Comparison of ENCODE assay signal across 11 cellular contexts in genomic region chr4:184991860-184992259, GRCh38. TPM values are rescaled to one million over a fixed set of nuclear protein-coding genes. Genes with fewer than 3 reads are reported as not detected.
"Had no signal": no experiment of that assay in that cellular context is flagged by ENCODE, and none has a peak within 500 bp of the region (broad histone marks: within the 10 kb centered on the region; RNA-seq: fewer than 3 reads in every experiment).

No MANE protein-coding gene starts in this region.

- H3K27ac ChIP-seq: GM23248 had no signal

- ATAC-seq: HCT116 had no signal

- DNase-seq: GM23248, GOT3, H7, HFFc6, KG1 had no signal

- H2AFZ ChIP-seq: GM23248 had no signal

- FAIRE-seq: HTR-8/SVneo had no signal

- H3K9me3 ChIP-seq: HAP-1 had no signal

- H3K36me3 ChIP-seq: HAP-1 had no signal

- H3K9ac ChIP-seq: GM23248 had no signal

- H3K4me3 ChIP-seq: GM23248, HAP-1 had no signal

- H3K4me1 ChIP-seq: HAP-1 had no signal

RNA-seq across cellular contexts. Expression of gene HELT, which starts 26.4 kb away (rescaled TPM):
- total RNA-seq: GM23248, H4, H7, HFFc6, HT-29 had no signal
- polyA plus RNA-seq: GM23248, IgD-negative memory B cell had no signal
